Comparison of ENCODE assay signal across 12 cellular contexts in the genomic region with DNA sequence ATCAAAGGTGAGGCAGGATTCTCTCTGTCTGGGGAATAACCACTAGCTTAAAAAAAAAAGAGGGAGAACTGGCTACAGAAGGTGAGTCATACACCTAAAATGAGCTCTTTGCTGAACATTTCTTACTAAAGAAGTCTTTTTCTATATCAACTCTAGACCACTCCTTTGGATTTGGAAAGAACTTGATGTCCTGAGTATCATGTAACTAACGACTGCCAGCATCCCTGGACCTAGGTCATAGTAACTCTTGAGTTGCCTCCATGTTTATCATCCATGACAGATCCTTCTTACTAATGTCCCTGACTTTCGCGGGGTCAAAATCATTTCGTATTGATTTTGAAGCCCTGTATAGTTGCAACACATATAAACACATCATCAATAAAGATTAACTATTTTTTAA.
"Had no signal": no experiment of that assay in that cellular context is flagged by ENCODE, and none has a peak within 500 bp of the region (broad histone marks: within the 10 kb centered on the region; RNA-seq: fewer than 3 reads in every experiment).

No MANE protein-coding gene starts in this region.

- DNase-seq: activated B cell treated with CpG ODN at 0.5 μM for 24 hours; activated CD4-positive, alpha-beta memory T cell treated with anti-CD3 and anti-CD28 coated beads, Interleukin-2, amount 10 ng/mL, durations not matched to agents 7 days and 5 days; activated CD4-positive, alpha-beta T cell treated with anti-CD3 and anti-CD28 coated beads for 4 hours; activated naive CD4-positive, alpha-beta T cell treated with Interleukin-2 at 50 U/mL for 16 hours; activated T-cell treated with anti-CD3 and anti-CD28 coated beads, Interleukin-2, amount 50 U/mL, for 1 hour; dermis blood vessel endothelial cell; effector memory CD4-positive, alpha-beta T cell; esophagus squamous epithelium; hippocampal formation; stimulated activated CD4-positive, alpha-beta T cell treated with anti-CD3 and anti-CD28 coated beads, Interleukin-4, amount 100 ng/mL, for 1 hour; stomach; T-cell had no signal
